Comparison of ENCODE assay signal across 15 cellular contexts in genomic region chr11:40513281-40513680, GRCh38.
"Had no signal": no experiment of that assay in that cellular context is flagged by ENCODE, and none has a peak within 500 bp of the region (broad histone marks: within the 10 kb centered on the region; RNA-seq: fewer than 3 reads in every experiment).

No MANE protein-coding gene starts in this region.

- H3K36me3 Mint-ChIP-seq: activated naive CD4-positive, alpha-beta T cell treated with anti-CD3 and anti-CD28 coated beads, Interleukin-2, amount 10 ng/mL, durations not matched to agents 7 days and 5 days; naive B cell had no signal

- H3K36me3 ChIP-seq: heart left ventricle, neutrophil, thoracic aorta, upper lobe of right lung had no signal

- H3K27me3 ChIP-seq: heart left ventricle, neutrophil, upper lobe of right lung had no signal

- H3K27ac ChIP-seq: heart left ventricle, neutrophil, parathyroid adenoma, thoracic aorta, upper lobe of right lung had no signal

- ATAC-seq: activated CD4-positive, CD25-positive, alpha-beta regulatory T cell treated with anti-CD3 and anti-CD28 coated beads, Interleukin-2, amount 50 U/mL, for 24 hours; heart left ventricle; left cardiac atrium; upper lobe of right lung had no signal

- H3K4me1 Mint-ChIP-seq: activated naive CD4-positive, alpha-beta T cell treated with anti-CD3 and anti-CD28 coated beads, Interleukin-2, amount 10 ng/mL, durations not matched to agents 7 days and 5 days; naive B cell had no signal

- H3K9me3 ChIP-seq: neutrophil, thoracic aorta, upper lobe of right lung had no signal

- H3K27ac Mint-ChIP-seq: activated naive CD4-positive, alpha-beta T cell treated with anti-CD3 and anti-CD28 coated beads, Interleukin-2, amount 10 ng/mL, durations not matched to agents 7 days and 5 days; naive B cell had no signal

- H3K4me1 ChIP-seq: heart left ventricle, parathyroid adenoma, upper lobe of right lung had no signal

- H3K27me3 Mint-ChIP-seq: activated naive CD4-positive, alpha-beta T cell treated with anti-CD3 and anti-CD28 coated beads, Interleukin-2, amount 10 ng/mL, durations not matched to agents 7 days and 5 days; naive B cell had no signal

- DNase-seq: activated CD4-positive, alpha-beta T cell treated with anti-CD3 and anti-CD28 coated beads, Interleukin-2, amount 50 U/mL, for 1 hour; activated naive CD4-positive, alpha-beta T cell treated with anti-CD3 and anti-CD28 coated beads, Interleukin-2, amount 10 ng/mL, durations not matched to agents 7 days and 5 days; activated T-cell treated with anti-CD3 and anti-CD28 coated beads, Interleukin-2, amount 50 U/mL, for 1 hour; heart left ventricle; left cardiac atrium; mammary epithelial cell; naive B cell; stimulated activated CD4-positive, alpha-beta T cell treated with anti-CD3 and anti-CD28 coated beads, Interleukin-12 subunit alpha, Interleukin-12 subunit beta, amount 100 ng/mL, for 4 hours; stimulated activated CD4-positive, alpha-beta T cell treated with anti-CD3 and anti-CD28 coated beads, Interleukin-2, amount 100 ng/mL, for 24 hours; T-helper 9 cell; upper lobe of right lung had no signal

- H3K4me3 ChIP-seq: heart left ventricle, thoracic aorta, upper lobe of right lung had no signal

- H3K4me3 Mint-ChIP-seq: activated naive CD4-positive, alpha-beta T cell treated with anti-CD3 and anti-CD28 coated beads, Interleukin-2, amount 10 ng/mL, durations not matched to agents 7 days and 5 days; naive B cell had no signal
